In the genomic region with DNA sequence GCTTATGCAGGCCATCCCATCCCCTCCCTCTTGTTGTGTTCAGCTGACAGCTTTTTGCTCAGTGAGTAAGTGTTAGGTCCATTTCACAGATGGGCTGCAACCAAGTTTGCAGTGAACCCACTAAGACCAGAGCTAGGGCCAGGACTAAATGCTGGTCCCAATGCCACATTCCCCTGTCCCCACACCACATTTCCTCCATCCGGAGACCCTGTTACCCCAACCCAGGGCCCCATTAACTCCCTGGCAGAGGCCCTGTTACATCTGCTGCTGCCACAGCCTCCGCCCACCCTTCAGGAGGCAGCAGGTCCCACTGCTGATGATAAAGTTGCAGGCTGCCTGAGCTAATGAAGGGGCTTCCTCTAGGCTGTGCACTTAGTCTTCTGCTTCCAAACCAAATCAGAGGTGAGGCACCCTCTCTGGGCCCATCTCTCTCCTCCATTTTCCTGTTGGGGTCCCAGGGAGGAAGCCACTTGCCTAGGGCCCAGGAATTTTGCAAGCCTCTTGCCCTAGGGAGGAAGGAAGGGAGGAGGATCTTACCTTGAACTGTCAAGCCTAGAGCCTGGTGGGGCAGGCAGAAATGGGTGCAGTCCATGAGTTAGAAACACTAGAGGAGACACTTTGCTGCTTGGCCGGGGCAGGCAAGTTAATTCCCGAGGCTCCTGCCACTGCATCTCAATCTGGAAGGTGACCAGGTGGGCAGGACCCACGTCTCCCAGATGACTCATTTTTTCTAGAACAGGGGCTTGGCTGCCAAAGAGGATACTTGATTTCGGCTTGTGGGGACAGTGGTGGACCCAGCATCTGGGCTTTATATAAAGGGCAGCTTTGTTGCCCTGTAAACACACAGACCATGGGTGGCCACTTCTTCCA, we compare ENCODE assay signal across 11 cellular contexts. TPM values are rescaled to one million over a fixed set of nuclear protein-coding genes. Genes with fewer than 3 reads are reported as not detected.
DNase-seq lines count a peak whose midpoint lies in the region; ATAC-seq and TF ChIP-seq lines count a peak whose summit lies in the region.
"Had no signal": no experiment of that assay in that cellular context is flagged by ENCODE, and none has a peak within 500 bp of the region (broad histone marks: within the 10 kb centered on the region; RNA-seq: fewer than 3 reads in every experiment).

No MANE protein-coding gene starts in this region.

- DNase-seq in stimulated activated naive CD8-positive, alpha-beta T cell treated with anti-CD3 and anti-CD28 coated beads, Interleukin-15, Interleukin-2, amounts not matched to agents 100 U/mL and 50 U/mL, for 24 hours: no peak
- peak; percentile 28 for DNase-seq in activated naive CD8-positive, alpha-beta T cell treated with anti-CD3 and anti-CD28 coated beads, Interleukin-2, amount 10 ng/mL, durations not matched to agents 7 days and 5 days
- DNase-seq in lower lobe of right lung (peak; percentile 24), EL (no peak), SK-N-DZ (ENCODE audit: low spot score) (no peak), AML-193 (lab: John Stamatoyannopoulos, UW) (no peak)
- DNase-seq: anterior cingulate cortex, DMS153, SIG-M5 had no signal

- ATAC-seq in stimulated activated naive CD8-positive, alpha-beta T cell treated with anti-CD3 and anti-CD28 coated beads, Interleukin-15, Interleukin-2, amounts not matched to agents 100 U/mL and 50 U/mL, for 24 hours: no peak
- no peak for ATAC-seq in activated naive CD8-positive, alpha-beta T cell treated with anti-CD3 and anti-CD28 coated beads, Interleukin-2, amount 10 ng/mL, durations not matched to agents 7 days and 5 days (ENCODE audit: low read depth)
- no peak for ATAC-seq in lower lobe of right lung
- ATAC-seq in esophagus mucosa: no peak

- H3K27ac Mint-ChIP-seq in stimulated activated naive CD8-positive, alpha-beta T cell treated with anti-CD3 and anti-CD28 coated beads, Interleukin-15, Interleukin-2, amounts not matched to agents 100 ng/mL and 50 ng/mL, for 24 hours: peak overlapping the region; percentile 84
- H3K27ac Mint-ChIP-seq in activated naive CD8-positive, alpha-beta T cell treated with anti-CD3 and anti-CD28 coated beads, Interleukin-2, amount 10 ng/mL, durations not matched to agents 7 days and 5 days: peak overlapping the region; percentile 67

- no peak overlapping the region for H3K27ac ChIP-seq in lower lobe of right lung

- H3K9me3 Mint-ChIP-seq in stimulated activated naive CD8-positive, alpha-beta T cell treated with anti-CD3 and anti-CD28 coated beads, Interleukin-15, Interleukin-2, amounts not matched to agents 100 ng/mL and 50 ng/mL, for 24 hours: no peaks in the 10 kb centered on the region
- no peaks in the 10 kb centered on the region for H3K9me3 Mint-ChIP-seq in activated naive CD8-positive, alpha-beta T cell treated with anti-CD3 and anti-CD28 coated beads, Interleukin-2, amount 10 ng/mL, durations not matched to agents 7 days and 5 days

- H3K4me1 Mint-ChIP-seq in stimulated activated naive CD8-positive, alpha-beta T cell treated with anti-CD3 and anti-CD28 coated beads, Interleukin-15, Interleukin-2, amounts not matched to agents 100 ng/mL and 50 ng/mL, for 24 hours (ENCODE audit: low read depth): peaks cover 25% of the 10 kb centered on the region
- H3K4me1 Mint-ChIP-seq in activated naive CD8-positive, alpha-beta T cell treated with anti-CD3 and anti-CD28 coated beads, Interleukin-2, amount 10 ng/mL, durations not matched to agents 7 days and 5 days: peaks cover 9% of the 10 kb centered on the region

- intact Hi-C loops in lower lobe of right lung (cut with DNase I): no loop called here

- H3K9me3 ChIP-seq in lower lobe of right lung: no peaks in the 10 kb centered on the region

- H3K4me3 Mint-ChIP-seq in stimulated activated naive CD8-positive, alpha-beta T cell treated with anti-CD3 and anti-CD28 coated beads, Interleukin-15, Interleukin-2, amounts not matched to agents 100 ng/mL and 50 ng/mL, for 24 hours: peak overlapping the region; percentile 89
- no peak overlapping the region for H3K4me3 Mint-ChIP-seq in activated naive CD8-positive, alpha-beta T cell treated with anti-CD3 and anti-CD28 coated beads, Interleukin-2, amount 10 ng/mL, durations not matched to agents 7 days and 5 days

- POLR2A ChIA-PET in activated naive CD8-positive, alpha-beta T cell treated with anti-CD3 and anti-CD28 coated beads, Interleukin-2, amount 10 ng/mL, durations not matched to agents 7 days and 5 days (lab: Charles Lee): interaction anchor here (1.3 to 1.4 kb wide), 2 partner anchors 11 to 111 kb away, joined by 4 read pairs; a partner anchor contains a TSS

- no peaks in the 10 kb centered on the region for H3K27me3 ChIP-seq in lower lobe of right lung (ENCODE audit: low read depth)

- H3K27me3 Mint-ChIP-seq in stimulated activated naive CD8-positive, alpha-beta T cell treated with anti-CD3 and anti-CD28 coated beads, Interleukin-15, Interleukin-2, amounts not matched to agents 100 ng/mL and 50 ng/mL, for 24 hours: no peaks in the 10 kb centered on the region
- no peaks in the 10 kb centered on the region for H3K27me3 Mint-ChIP-seq in activated naive CD8-positive, alpha-beta T cell treated with anti-CD3 and anti-CD28 coated beads, Interleukin-2, amount 10 ng/mL, durations not matched to agents 7 days and 5 days

- H3K4me1 ChIP-seq in lower lobe of right lung: peaks cover 51% of the 10 kb centered on the region

- peaks cover 5% of the 10 kb centered on the region for H3K36me3 Mint-ChIP-seq in stimulated activated naive CD8-positive, alpha-beta T cell treated with anti-CD3 and anti-CD28 coated beads, Interleukin-15, Interleukin-2, amounts not matched to agents 100 ng/mL and 50 ng/mL, for 24 hours (ENCODE audit: low read depth)
- peaks cover 2% of the 10 kb centered on the region for H3K36me3 Mint-ChIP-seq in activated naive CD8-positive, alpha-beta T cell treated with anti-CD3 and anti-CD28 coated beads, Interleukin-2, amount 10 ng/mL, durations not matched to agents 7 days and 5 days

- no peak overlapping the region for H3K4me3 ChIP-seq in lower lobe of right lung

- peaks cover 38% of the 10 kb centered on the region for H3K36me3 ChIP-seq in lower lobe of right lung

- TF ChIP-seq CTCF in lower lobe of right lung (IDR thresholded peaks at IDR 0.05): no peak

RNA-seq across cellular contexts. Expression of a gene that starts 3.4 kb away (rescaled TPM):
- 100 to 1,000 TPM; 149 to 159 TPM for total RNA-seq in activated naive CD8-positive, alpha-beta T cell treated with anti-CD3 and anti-CD28 coated beads, Interleukin-2, amount 10 ng/mL, durations not matched to agents 7 days and 5 days
- total RNA-seq in lower lobe of right lung (171 TPM), esophagus mucosa (72.3 TPM)
- polyA plus RNA-seq in SK-N-DZ (2014; cell fraction: cytosol; rRNA removed): 66.8 and 68.2 TPM in 2 replicates
- polyA plus RNA-seq in SK-N-DZ (2014; cell fraction: nucleus; rRNA removed): 86.7 and 114 TPM in 2 replicates

RNA-seq across cellular contexts. Expression of a gene that starts 16.6 kb away (rescaled TPM):
- 10 to 100 TPM; 33.2 to 36.3 TPM for total RNA-seq in activated naive CD8-positive, alpha-beta T cell treated with anti-CD3 and anti-CD28 coated beads, Interleukin-2, amount 10 ng/mL, durations not matched to agents 7 days and 5 days
- 74.1 TPM for total RNA-seq in lower lobe of right lung
- 66.6 TPM for total RNA-seq in esophagus mucosa
- 1.1 and 1.5 TPM in 2 replicates for polyA plus RNA-seq in SK-N-DZ (2014; cell fraction: cytosol; rRNA removed)
- 0.12 and 0.30 TPM in 2 replicates for polyA plus RNA-seq in SK-N-DZ (2014; cell fraction: nucleus; rRNA removed)

RNA-seq across cellular contexts. Expression of a gene that starts 17.0 kb away (rescaled TPM):
- 1 to 10 TPM; 1.0 to 1.1 TPM for total RNA-seq in activated naive CD8-positive, alpha-beta T cell treated with anti-CD3 and anti-CD28 coated beads, Interleukin-2, amount 10 ng/mL, durations not matched to agents 7 days and 5 days
- total RNA-seq in lower lobe of right lung (not detected), esophagus mucosa (not detected)
- polyA plus RNA-seq in SK-N-DZ (2014; cell fraction: cytosol; rRNA removed): 0.02 TPM in 1 of 2 replicates, not detected in the other
- not detected in 2 replicates for polyA plus RNA-seq in SK-N-DZ (2014; cell fraction: nucleus; rRNA removed)

RNA-seq across cellular contexts. Expression of a gene that starts 26.6 kb away (rescaled TPM):
- under 1 TPM; 0.11 to 0.39 TPM for total RNA-seq in activated naive CD8-positive, alpha-beta T cell treated with anti-CD3 and anti-CD28 coated beads, Interleukin-2, amount 10 ng/mL, durations not matched to agents 7 days and 5 days
- total RNA-seq in lower lobe of right lung: not detected
- not detected for total RNA-seq in esophagus mucosa
- polyA plus RNA-seq in SK-N-DZ (2014; cell fraction: cytosol; rRNA removed): 2.2 TPM in 1 of 2 replicates, not detected in the other
- not detected in 2 replicates for polyA plus RNA-seq in SK-N-DZ (2014; cell fraction: nucleus; rRNA removed)

RNA-seq across cellular contexts. Expression of a gene that starts 36.8 kb away (rescaled TPM):
- not detected for total RNA-seq in activated naive CD8-positive, alpha-beta T cell treated with anti-CD3 and anti-CD28 coated beads, Interleukin-2, amount 10 ng/mL, durations not matched to agents 7 days and 5 days
- total RNA-seq in lower lobe of right lung (0.41 TPM), esophagus mucosa (not detected)
- not detected in 2 replicates for polyA plus RNA-seq in SK-N-DZ (2014; cell fraction: cytosol; rRNA removed)
- polyA plus RNA-seq in SK-N-DZ (2014; cell fraction: nucleus; rRNA removed): not detected in 2 replicates

Comparison
In these comparisons a context has a peak if more than half of its experiments do, and no peak if none do; other contexts are left out.
1. DNase-seq: peak in activated naive CD8-positive, alpha-beta T cell treated with anti-CD3 and anti-CD28 coated beads, Interleukin-2, amount 10 ng/mL, durations not matched to agents 7 days and 5 days (single experiment) and lower lobe of right lung (single experiment); none in stimulated activated naive CD8-positive, alpha-beta T cell treated with anti-CD3 and anti-CD28 coated beads, Interleukin-15, Interleukin-2, amounts not matched to agents 100 U/mL and 50 U/mL, for 24 hours (single experiment), EL (single experiment), SK-N-DZ (single experiment) and AML-193 (0 of 2).